In genomic region chr19:10294368-10294697, GRCh38 we compare ENCODE assay signal across 9 cellular contexts. TPM values are rescaled to one million over a fixed set of nuclear protein-coding genes. Genes with fewer than 3 reads are reported as not detected.
DNase-seq lines count a peak whose midpoint lies in the region; ATAC-seq, FAIRE-seq and TF ChIP-seq lines count a peak whose summit lies in the region.
"Had no signal": no experiment of that assay in that cellular context is flagged by ENCODE, and none has a peak within 500 bp of the region (broad histone marks: within the 10 kb centered on the region; RNA-seq: fewer than 3 reads in every experiment).

No MANE protein-coding gene starts in this region.

- H3K4ac ChIP-seq in H9 (ENCODE audit: low read depth, low read length) (no peak overlapping the region), neuronal stem cell (ENCODE audit: low read length) (no peak overlapping the region)

- no peak for FAIRE-seq in D721Med (lab: Jason Lieb, UNC)

- TF ChIP-seq CTCF in H9 (conservative IDR thresholded peaks at IDR 0.05) (peak; percentile 59), D721Med (IDR thresholded peaks at IDR 0.05; ENCODE audit: insufficient read depth, missing control alignments) (no peak)

- H3K27me3 ChIP-seq in H9 (ENCODE audit: insufficient read depth, low read length) (peaks cover 58% of the 10 kb centered on the region), neuronal stem cell (ENCODE audit: control insufficient read depth in 3 of 3, insufficient read depth in 3 of 3, low read depth in 1 of 3, low read length in 3 of 3) (peaks cover 64 to 77% (median 73%) of the 10 kb centered on the region in 3 experiments)

- peaks cover 96% of the 10 kb centered on the region for H3K27me3 Mint-ChIP-seq in H9 (ENCODE audit: low read depth)
- peaks cover 42% of the 10 kb centered on the region for H3K27me3 Mint-ChIP-seq in central memory CD8-positive, alpha-beta T cell

- no peak overlapping the region for H2AK5ac ChIP-seq in H9 (ENCODE audit: insufficient read length, low read length)
- peak overlapping the region; percentile 24 for H2AK5ac ChIP-seq in neuronal stem cell (ENCODE audit: low read depth, low read length)

- H3K27ac ChIP-seq in H9 (ENCODE audit: insufficient read length, low read depth, low read length) = no peak overlapping the region
- H3K27ac ChIP-seq in neuronal stem cell (replicated peaks; ENCODE audit: low read length) = no peak overlapping the region
- H3K27ac ChIP-seq: neutrophil, stomach had no signal

- no peaks in the 10 kb centered on the region for H3K79me1 ChIP-seq in H9 (ENCODE audit: insufficient read depth, low read depth, low read length, poor library complexity, severe bottlenecking)
- H3K79me1 ChIP-seq in neuronal stem cell (ENCODE audit: low read depth, low read length) = no peaks in the 10 kb centered on the region

- no peak for ATAC-seq in central memory CD8-positive, alpha-beta T cell (replicated peaks; ENCODE audit: extremely low read depth, poor library complexity, severe bottlenecking)
- ATAC-seq in GM18519 (IDR thresholded peaks at IDR 0.05; ENCODE audit: low FRiP score, unreplicated experiment) = no peak
- ATAC-seq: left cardiac atrium had no signal

- H4K5ac ChIP-seq in H9 (ENCODE audit: insufficient read length, low read depth, low read length) = no peak overlapping the region

- H2BK120ac ChIP-seq in H9 (ENCODE audit: low read depth, low read length, poor library complexity, severe bottlenecking) (no peak overlapping the region), neuronal stem cell (ENCODE audit: low read depth, low read length) (no peak overlapping the region)

- no peak overlapping the region for H3T11ph ChIP-seq in H9 (ENCODE audit: low read length)

- H3K14ac ChIP-seq in H9 (ENCODE audit: insufficient read depth, low read length) (no peak overlapping the region; the same call in 1 of the 2 replicates), neuronal stem cell (ENCODE audit: low read length) (no peak overlapping the region)

- H2BK5ac ChIP-seq in H9 (ENCODE audit: insufficient read length, low read length) = no peak overlapping the region
- H2BK5ac ChIP-seq in neuronal stem cell (ENCODE audit: low read length) = no peak overlapping the region

- peak overlapping the region; percentile 3 for H3K4me2 ChIP-seq in H9 (ENCODE audit: insufficient read depth, insufficient read length, low read length)
- no peak overlapping the region for H3K4me2 ChIP-seq in neuronal stem cell (ENCODE audit: insufficient read depth, low read length, poor library complexity, severe bottlenecking)

- H3K18ac ChIP-seq in H9 (ENCODE audit: insufficient read length, low read depth, low read length) = no peak overlapping the region
- H3K18ac ChIP-seq in neuronal stem cell (ENCODE audit: low read length) = peak overlapping the region; percentile 35

- H2BK15ac ChIP-seq in H9 (ENCODE audit: low read depth, low read length) = no peak overlapping the region
- H2BK15ac ChIP-seq in neuronal stem cell (ENCODE audit: low read length) = peak overlapping the region; percentile 58

- peak overlapping the region in 1 of 2 donors; percentile 59 for H3K4me3 ChIP-seq in neuronal stem cell (ENCODE audit: low read length in 2 of 2)

- peak overlapping the region in 1 of 2 experiments; percentile 59; a peak in 2 of 5 replicates for H3K4me3 Mint-ChIP-seq in H9
- peak overlapping the region; percentile 80 for H3K4me3 Mint-ChIP-seq in central memory CD8-positive, alpha-beta T cell

- H3K9me3 ChIP-seq in H9 (ENCODE audit: control insufficient read depth, low read depth, low read length) (no peaks in the 10 kb centered on the region), neuronal stem cell (replicated peaks in 1 of 2; ENCODE audit: control insufficient read depth in 2 of 2, insufficient read depth in 1 of 2, low read depth in 1 of 2, low read length in 2 of 2) (peaks cover 5 to 8% of the 10 kb centered on the region in 2 donors)
- H3K9me3 ChIP-seq: stomach had no signal

- no peak overlapping the region for H3K56ac ChIP-seq in H9 (ENCODE audit: insufficient read length, low read depth, low read length)

- peak; percentile 74 for DNase-seq in H9
- DNase-seq in central memory CD8-positive, alpha-beta T cell (ENCODE audit: low spot score in 2 of 2) = no peak
- no peak for DNase-seq in neuronal stem cell (ENCODE audit: low spot score)
- no peak for DNase-seq in D721Med (ENCODE audit: insufficient read length, low spot score)
- DNase-seq: DMS 273 treated with DMSO at 0.1 percent for 48 hours, left cardiac atrium, stomach had no signal

- H3K4me1 Mint-ChIP-seq in H9 = peaks cover 12 to 37% of the 10 kb centered on the region in 2 experiments
- H3K4me1 Mint-ChIP-seq in central memory CD8-positive, alpha-beta T cell = peaks cover 42% of the 10 kb centered on the region

- no CpG with 5 or more reads among the region's 25 CpGs for WGBS in H9 (ENCODE audit: extremely low coverage, insufficient read length, low lambda C conversion rate)
- no CpG with 5 or more reads among the region's 25 CpGs for WGBS in neuronal stem cell (ENCODE audit: extremely low coverage in 2 of 2, insufficient read length in 2 of 2, insufficient replicate concordance in 1 of 2), 2 donors

- H3K23ac ChIP-seq in H9 (ENCODE audit: insufficient read length, low read depth, low read length) (no peak overlapping the region), neuronal stem cell (ENCODE audit: low read depth, low read length, poor library complexity) (peak overlapping the region; percentile 98)

- no peaks in the 10 kb centered on the region for H3K79me2 ChIP-seq in H9 (ENCODE audit: insufficient read depth, low read length)

- H4K91ac ChIP-seq in H9 (ENCODE audit: insufficient read length, low read depth, low read length) (no peak overlapping the region), neuronal stem cell (ENCODE audit: low read depth, low read length, poor library complexity) (no peak overlapping the region)

- H4K20me1 ChIP-seq in H9 (ENCODE audit: control insufficient read depth, insufficient read depth, insufficient read length) = no peaks in the 10 kb centered on the region

- H2AFZ ChIP-seq in H9 (ENCODE audit: low read length) = no peak overlapping the region
- no peak overlapping the region for H2AFZ ChIP-seq in neuronal stem cell (ENCODE audit: low read length)

- no peak overlapping the region for H3K9ac ChIP-seq in H9 (ENCODE audit: extremely low read depth, insufficient read length, low read length)
- peak overlapping the region; percentile 50 for H3K9ac ChIP-seq in neuronal stem cell (ENCODE audit: low read depth, low read length, poor library complexity)

- H4K8ac ChIP-seq in H9 (replicated peaks; ENCODE audit: insufficient read length, low read depth, low read length) (no peak overlapping the region), neuronal stem cell (ENCODE audit: low read depth, low read length) (no peak overlapping the region)

- no peak overlapping the region for H3K27ac Mint-ChIP-seq in H9
- no peak overlapping the region for H3K27ac Mint-ChIP-seq in central memory CD8-positive, alpha-beta T cell (ENCODE audit: low read depth)

- H3K23me2 ChIP-seq in H9 (ENCODE audit: insufficient read length, low read depth, low read length, poor library complexity, severe bottlenecking) = peaks cover 33% of the 10 kb centered on the region

- H3K36me3 Mint-ChIP-seq in H9 (ENCODE audit: insufficient read depth in 1 of 3, low read depth in 3 of 3) = no peaks in the 10 kb centered on the region; a peak in 3 of 7 replicates
- peaks cover 13% of the 10 kb centered on the region for H3K36me3 Mint-ChIP-seq in central memory CD8-positive, alpha-beta T cell (ENCODE audit: insufficient read depth)

- H2BK12ac ChIP-seq in H9 (ENCODE audit: insufficient read length, low read depth, low read length) (no peak overlapping the region), neuronal stem cell (ENCODE audit: low read length) (peak overlapping the region; percentile 73)

- H2BK20ac ChIP-seq in H9 (ENCODE audit: low read depth, low read length, poor library complexity, severe bottlenecking) = no peak overlapping the region

- peaks cover 0 to 2% of the 10 kb centered on the region in 2 experiments; a peak in 2 of 5 replicates for H3K9me3 Mint-ChIP-seq in H9
- no peaks in the 10 kb centered on the region for H3K9me3 Mint-ChIP-seq in central memory CD8-positive, alpha-beta T cell

- no peaks in the 10 kb centered on the region; the same call in 1 of the 2 replicates for H3K4me1 ChIP-seq in H9 (ENCODE audit: insufficient read depth, low read length)
- peaks cover 26 to 28% of the 10 kb centered on the region in 2 donors for H3K4me1 ChIP-seq in neuronal stem cell (ENCODE audit: control insufficient read depth in 2 of 2, insufficient read depth in 1 of 2, low read depth in 1 of 2, low read length in 2 of 2)

- no peaks in the 10 kb centered on the region for H3K36me3 ChIP-seq in neuronal stem cell (replicated peaks in 1 of 2; ENCODE audit: control insufficient read depth in 2 of 2, insufficient read depth in 2 of 2, low read length in 2 of 2)
- H3K36me3 ChIP-seq: neutrophil, stomach had no signal

RNA-seq across cellular contexts. Expression of gene ICAM5, which starts 4.6 kb away (rescaled TPM):
- total RNA-seq in H9 (2021) = 1.4 and 1.6 TPM in 2 replicates
- polyA plus RNA-seq in neuronal stem cell (2013, experiment 1 of 2) = 0.73 TPM
- 0.84 TPM for polyA plus RNA-seq in neuronal stem cell (2013, experiment 2 of 2)

RNA-seq across cellular contexts. Expression of gene ICAM4, which starts 7.6 kb away (rescaled TPM):
- total RNA-seq in H9 (2021) = 1.1 TPM in 2 replicates
- 0.56 TPM for polyA plus RNA-seq in neuronal stem cell (2013, experiment 1 of 2)
- polyA plus RNA-seq in neuronal stem cell (2013, experiment 2 of 2) = 0.48 TPM

RNA-seq across cellular contexts. Expression of gene ZGLP1, which starts 15.3 kb away (rescaled TPM):
- total RNA-seq in H9 (2021) = 6.9 and 7.0 TPM in 2 replicates
- 3.5 TPM for polyA plus RNA-seq in neuronal stem cell (2013, experiment 1 of 2)
- polyA plus RNA-seq in neuronal stem cell (2013, experiment 2 of 2) = 4.2 TPM

RNA-seq across cellular contexts. Expression of gene FDX2, which starts 21.5 kb away (rescaled TPM):
- total RNA-seq in H9 (2021) = 26.8 and 27.7 TPM in 2 replicates
- polyA plus RNA-seq in neuronal stem cell (2013, experiment 1 of 2) = 13.4 TPM
- polyA plus RNA-seq in neuronal stem cell (2013, experiment 2 of 2) = 13.5 TPM

RNA-seq across cellular contexts. Expression of gene ICAM1, which starts 23.4 kb away (rescaled TPM):
- total RNA-seq in H9 (2021) = 2.1 and 2.3 TPM in 2 replicates
- 0.53 TPM for polyA plus RNA-seq in neuronal stem cell (2013, experiment 1 of 2)
- polyA plus RNA-seq in neuronal stem cell (2013, experiment 2 of 2) = 0.43 TPM
